Comparison of ENCODE assay signal across 1 cellular context in genomic region chr13:93778548-93778947, GRCh38.
TF ChIP-seq lines count a peak whose summit lies in the region.

No MANE protein-coding gene starts in this region.

TF ChIP-seq in IMR-90, 13 proteins besides CTCF, POLR2A, EP300 and RAD21 (continued from another document):
- TF ChIP-seq USF2 (IDR thresholded peaks at IDR 0.05; ENCODE audit: low read depth, low read length): no peak
TF ChIP-seq in IMR-90: peak in this region for 0.
